1 cellular context compared by ENCODE assay signal in genomic region chr7:80014507-80014906, GRCh38.
TF ChIP-seq lines count a peak whose summit lies in the region.

No MANE protein-coding gene starts in this region.

TF ChIP-seq in SK-N-SH, 30 proteins besides CTCF, POLR2A, EP300 and RAD21 (continued from another document):
- TF ChIP-seq ZBTB33 (IDR thresholded peaks at IDR 0.05; ENCODE audit: borderline replicate concordance, low read depth) = no peak
- TF ChIP-seq GABPA (IDR thresholded peaks at IDR 0.05; ENCODE audit: low read depth) = no peak
TF ChIP-seq in SK-N-SH: peak in this region for 0.
